ENCODE assay signal across 35 cellular contexts in the genomic region with DNA sequence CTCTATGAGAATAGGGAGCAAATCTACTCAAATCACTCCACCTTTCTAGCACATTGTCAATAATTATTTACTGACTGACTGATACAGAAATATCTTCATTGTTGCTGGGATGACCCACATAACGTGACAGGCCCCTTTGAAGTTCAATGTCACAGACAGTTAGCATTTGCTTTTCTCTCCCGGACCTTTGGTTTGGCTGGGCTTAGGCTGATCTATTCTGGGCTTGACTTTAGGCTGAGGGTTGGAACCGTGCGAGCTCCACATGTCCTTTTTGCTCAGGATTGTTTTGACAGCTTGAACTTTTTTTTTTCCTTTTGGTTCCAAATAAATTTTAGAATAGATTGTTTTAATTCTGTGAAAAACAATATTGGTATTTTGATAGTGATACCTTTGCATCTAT. TPM values are rescaled to one million over a fixed set of nuclear protein-coding genes. Genes with fewer than 3 reads are reported as not detected.
"Had no signal": no experiment of that assay in that cellular context is flagged by ENCODE, and none has a peak within 500 bp of the region (broad histone marks: within the 10 kb centered on the region; RNA-seq: fewer than 3 reads in every experiment).

No MANE protein-coding gene starts in this region.

- H3K27me3 ChIP-seq: pancreas, right lobe of liver, testis had no signal

- DNase-seq: naive thymus-derived CD8-positive, alpha-beta T cell; nephron progenitor cell; nucleus accumbens; pancreas; right cardiac atrium; sigmoid colon; spleen; stimulated activated CD4-positive, alpha-beta T cell treated with anti-CD3 and anti-CD28 coated beads, Interleukin-12 subunit alpha, Interleukin-12 subunit beta, amount 100 ng/mL, for 4 hours; stimulated activated CD4-positive, alpha-beta T cell treated with anti-CD3 and anti-CD28 coated beads, Interleukin-1b, Interleukin-23, amount 100 ng/mL, for 48 hours; stimulated activated CD4-positive, alpha-beta T cell treated with anti-CD3 and anti-CD28 coated beads, Interleukin-4, amount 100 ng/mL, for 1 hour; stimulated activated CD4-positive, alpha-beta T cell treated with anti-CD3 and anti-CD28 coated beads, Interleukin-4, amount 100 ng/mL, for 4 hours; stimulated activated CD8-positive, alpha-beta memory T cell treated with anti-CD3 and anti-CD28 coated beads, Interleukin-4, amount 100 ng/mL, for 48 hours; stimulated activated naive CD4-positive, alpha-beta T cell; stimulated activated naive CD8-positive, alpha-beta T cell treated with anti-CD3 and anti-CD28 coated beads, Interleukin-15, amount 100 ng/mL, for 72 hours; stimulated activated naive CD8-positive, alpha-beta T cell treated with anti-CD3 and anti-CD28 coated beads, Interleukin-15, Interleukin-2, amounts not matched to agents 100 U/mL and 50 U/mL, for 24 hours; substantia nigra; testis; tibial artery; transverse colon; upper lobe of right lung; uterus had no signal

- H3K9me3 Mint-ChIP-seq: naive thymus-derived CD8-positive, alpha-beta T cell; natural killer cell treated with Interleukin-12 subunit alpha and Interleukin-12 subunit beta and Interleukin-15 and Interleukin-18, amount 100 ng/mL, for 72 hours; stimulated activated naive CD8-positive, alpha-beta T cell treated with anti-CD3 and anti-CD28 coated beads, Interleukin-15, amount 100 ng/mL, for 72 hours had no signal

- H3K27ac Mint-ChIP-seq: natural killer cell treated with Interleukin-12 subunit alpha and Interleukin-12 subunit beta and Interleukin-15 and Interleukin-18, amount 100 ng/mL, for 72 hours; nephron progenitor cell; stimulated activated memory B cell treated with anti-CD40 and anti-IgM and Interleukin-4, amounts not matched to agents 10 μg/mL and 1 μg/mL and 100 μg/mL, for 72 hours; stimulated activated naive CD8-positive, alpha-beta T cell treated with anti-CD3 and anti-CD28 coated beads, Interleukin-15, amount 100 ng/mL, for 72 hours; type B pancreatic cell had no signal

- H3K4me3 Mint-ChIP-seq: naive thymus-derived CD8-positive, alpha-beta T cell; natural killer cell treated with Interleukin-12 subunit alpha and Interleukin-12 subunit beta and Interleukin-15 and Interleukin-18, amount 100 ng/mL, for 72 hours; nephron progenitor cell; neural crest cell; stimulated activated memory B cell treated with anti-CD40 and anti-IgM and Interleukin-4, amounts not matched to agents 10 μg/mL and 1 μg/mL and 100 μg/mL, for 72 hours; stimulated activated naive CD8-positive, alpha-beta T cell treated with anti-CD3 and anti-CD28 coated beads, Interleukin-15, amount 100 ng/mL, for 72 hours; type B pancreatic cell had no signal

- H3K36me3 ChIP-seq: neutrophil, pancreas, prostate gland, right lobe of liver, sigmoid colon, spleen, suprapubic skin, tibial artery, transverse colon, upper lobe of right lung, uterus had no signal

- H3K9me3 ChIP-seq: neutrophil, pancreas, prostate gland, right lobe of liver, sigmoid colon, spleen, suprapubic skin, testis, tibial artery, transverse colon, upper lobe of right lung, uterus had no signal

- H3K4me3 ChIP-seq: pancreas, prostate gland, right lobe of liver, sigmoid colon, skin epidermis, smooth muscle cell, spleen, suprapubic skin, testis, tibial artery, transverse colon, upper lobe of right lung, uterus had no signal

- H3K4me1 ChIP-seq: pancreas, prostate gland, right lobe of liver, sigmoid colon, suprapubic skin, testis, tibial artery, transverse colon, upper lobe of right lung, uterus had no signal

- H3K27ac ChIP-seq: neutrophil, pancreas, prostate gland, right lobe of liver, sigmoid colon, skin epidermis, spleen, suprapubic skin, testis, tibial artery, transverse colon, upper lobe of right lung, uterus had no signal

- H3K4me1 Mint-ChIP-seq: nephron progenitor cell, neural crest cell had no signal

- H3K36me3 Mint-ChIP-seq: stimulated activated memory B cell treated with anti-CD40 and anti-IgM and Interleukin-4, amounts not matched to agents 10 μg/mL and 1 μg/mL and 100 μg/mL, for 72 hours had no signal

- H3K4me2 ChIP-seq: smooth muscle cell had no signal

- ATAC-seq: naive thymus-derived CD8-positive, alpha-beta T cell; natural killer cell treated with Interleukin-12 subunit alpha and Interleukin-12 subunit beta and Interleukin-15 and Interleukin-18, amount 100 ng/mL, for 72 hours; pancreas; right cardiac atrium; right lobe of liver; stimulated activated memory B cell treated with anti-CD40 and anti-IgM and Interleukin-4, amounts not matched to agents 10 μg/mL and 1 μg/mL and 100 μg/mL, for 72 hours; stimulated activated naive CD8-positive, alpha-beta T cell treated with anti-CD3 and anti-CD28 coated beads, Interleukin-15, amount 100 ng/mL, for 72 hours; stimulated activated naive CD8-positive, alpha-beta T cell treated with anti-CD3 and anti-CD28 coated beads, Interleukin-15, Interleukin-2, amounts not matched to agents 100 U/mL and 50 U/mL, for 24 hours had no signal

RNA-seq across cellular contexts. Expression of gene RAET1L, which starts 31.6 kb away (rescaled TPM):
- total RNA-seq: naive thymus-derived CD8-positive, alpha-beta T cell; natural killer cell treated with Interleukin-12 subunit alpha and Interleukin-12 subunit beta and Interleukin-15 and Interleukin-18, amount 100 ng/mL, for 72 hours; neural crest cell; omental fat pad; osteocyte; posterior vena cava; prostate gland; right cardiac atrium; right lobe of liver; sigmoid colon; spleen; transverse colon; upper lobe of right lung; urinary bladder; uterus had no signal
- polyA plus RNA-seq: naive thymus-derived CD8-positive, alpha-beta T cell; pancreas; right cardiac atrium; sigmoid colon; spleen; urinary bladder had no signal
